Comparison of ENCODE assay signal across 19 cellular contexts in the genomic region with DNA sequence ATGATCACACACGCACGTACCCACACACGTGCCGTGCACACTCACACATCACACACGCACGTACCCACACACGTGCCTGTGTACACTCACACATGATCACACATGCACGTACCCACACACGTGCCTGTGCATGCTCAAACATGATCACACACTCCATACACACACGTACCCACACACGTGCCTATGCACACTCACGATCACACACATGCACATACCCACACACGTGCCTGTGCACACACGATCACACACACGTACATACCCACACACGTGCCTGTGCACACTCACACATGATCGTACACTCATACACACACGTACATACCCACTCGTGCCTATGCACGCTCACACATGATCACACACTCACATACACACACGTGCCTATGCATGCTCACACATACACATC.
"Had no signal": no experiment of that assay in that cellular context is flagged by ENCODE, and none has a peak within 500 bp of the region (broad histone marks: within the 10 kb centered on the region; RNA-seq: fewer than 3 reads in every experiment).

No MANE protein-coding gene starts in this region.

- ATAC-seq: activated CD8-positive, alpha-beta memory T cell treated with anti-CD3 and anti-CD28 coated beads, Interleukin-2, amount 10 ng/mL, durations not matched to agents 7 days and 5 days; naive thymus-derived CD8-positive, alpha-beta T cell; stimulated activated naive B cell treated with anti-CD40 and anti-IgM and Interleukin-4, amounts not matched to agents 10 μg/mL and 1 μg/mL and 100 μg/mL, for 72 hours had no signal

- H3K36me3 Mint-ChIP-seq: activated CD4-positive, alpha-beta memory T cell treated with anti-CD3 and anti-CD28 coated beads for 36 hours; activated CD8-positive, alpha-beta memory T cell treated with anti-CD3 and anti-CD28 coated beads, Interleukin-2, amount 10 ng/mL, durations not matched to agents 7 days and 5 days; memory B cell; naive thymus-derived CD8-positive, alpha-beta T cell had no signal

- H3K4me3 Mint-ChIP-seq: activated CD4-positive, alpha-beta memory T cell treated with anti-CD3 and anti-CD28 coated beads for 36 hours; activated CD8-positive, alpha-beta memory T cell treated with anti-CD3 and anti-CD28 coated beads, Interleukin-2, amount 10 ng/mL, durations not matched to agents 7 days and 5 days; activated T-cell treated with anti-CD3 and anti-CD28 coated beads, Interleukin-2, amount 50 U/mL, for 24 hours; naive thymus-derived CD8-positive, alpha-beta T cell; stimulated activated naive B cell treated with anti-CD40 and anti-IgM and Interleukin-4, amounts not matched to agents 10 μg/mL and 1 μg/mL and 100 μg/mL, for 72 hours had no signal

- H3K27ac ChIP-seq: adrenal gland, coronary artery, esophagus squamous epithelium, left ventricle myocardium inferior, tibial nerve had no signal

- H3K4me3 ChIP-seq: adrenal gland, coronary artery, esophagus squamous epithelium, left ventricle myocardium inferior, tibial nerve had no signal

- H3K9me3 ChIP-seq: adrenal gland, esophagus squamous epithelium, left ventricle myocardium inferior, tibial nerve had no signal

- H3K27ac Mint-ChIP-seq: activated CD4-positive, alpha-beta memory T cell treated with anti-CD3 and anti-CD28 coated beads for 36 hours; activated CD8-positive, alpha-beta memory T cell treated with anti-CD3 and anti-CD28 coated beads, Interleukin-2, amount 10 ng/mL, durations not matched to agents 7 days and 5 days; activated T-cell treated with anti-CD3 and anti-CD28 coated beads, Interleukin-2, amount 50 U/mL, for 24 hours; memory B cell; naive thymus-derived CD8-positive, alpha-beta T cell; stimulated activated naive B cell treated with anti-CD40 and anti-IgM and Interleukin-4, amounts not matched to agents 10 μg/mL and 1 μg/mL and 100 μg/mL, for 72 hours had no signal

- DNase-seq: activated CD4-positive, alpha-beta memory T cell treated with anti-CD3 and anti-CD28 coated beads for 36 hours; activated CD8-positive, alpha-beta memory T cell treated with anti-CD3 and anti-CD28 coated beads, Interleukin-2, amount 10 ng/mL, durations not matched to agents 7 days and 5 days; activated effector memory CD4-positive, alpha-beta T cell treated with Interleukin-2 at 50 U/mL for 16 hours; activated naive CD4-positive, alpha-beta T cell treated with anti-CD3 and anti-CD28 coated beads, Interleukin-2, amount 50 U/mL, for 16 hours; activated T-cell treated with anti-CD3 and anti-CD28 coated beads, Interleukin-2, amount 50 U/mL, for 24 hours; adrenal gland; central memory CD4-positive, alpha-beta T cell; esophagus squamous epithelium; hypothalamus; left ventricle myocardium inferior; naive thymus-derived CD8-positive, alpha-beta T cell; retina; stimulated activated CD4-positive, alpha-beta T cell treated with anti-CD3 and anti-CD28 coated beads, Interleukin-2, amount 100 ng/mL, for 48 hours; stimulated activated naive B cell treated with anti-CD40 and anti-IgM and Interleukin-4, amounts not matched to agents 10 μg/mL and 1 μg/mL and 100 μg/mL, for 72 hours had no signal

- H3K27me3 ChIP-seq: adrenal gland, esophagus squamous epithelium, tibial nerve had no signal

- H3K9me3 Mint-ChIP-seq: activated CD4-positive, alpha-beta memory T cell treated with anti-CD3 and anti-CD28 coated beads for 36 hours; activated T-cell treated with anti-CD3 and anti-CD28 coated beads, Interleukin-2, amount 50 U/mL, for 24 hours; memory B cell; naive thymus-derived CD8-positive, alpha-beta T cell had no signal

- FAIRE-seq: endothelial cell of umbilical vein, kidney had no signal
